Comparison of ENCODE assay signal across 26 cellular contexts in genomic region chr7:71312755-71313490, GRCh38.
"Had no signal": no experiment of that assay in that cellular context is flagged by ENCODE, and none has a peak within 500 bp of the region (broad histone marks: within the 10 kb centered on the region; RNA-seq: fewer than 3 reads in every experiment).

No MANE protein-coding gene starts in this region.

- H3K36me3 ChIP-seq: adrenal gland, esophagus squamous epithelium, right atrium auricular region, suprapubic skin, tibial nerve had no signal

- H3K4me3 ChIP-seq: adrenal gland, body of pancreas, coronary artery, dorsolateral prefrontal cortex, esophagus squamous epithelium, right atrium auricular region, suprapubic skin, tibial nerve had no signal

- H3K27ac ChIP-seq: adrenal gland, body of pancreas, right atrium auricular region, suprapubic skin had no signal

- H3K9me3 ChIP-seq: adrenal gland, body of pancreas, esophagus squamous epithelium, right atrium auricular region, suprapubic skin, tibial nerve had no signal

- H3K4me3 Mint-ChIP-seq: activated naive CD4-positive, alpha-beta T cell treated with anti-CD3 and anti-CD28 coated beads for 36 hours; activated naive CD8-positive, alpha-beta T cell treated with anti-CD3 and anti-CD28 coated beads for 36 hours; activated T-helper 1 cell treated with anti-CD3 and anti-CD28 coated beads, Interleukin-12 subunit alpha, Interleukin-12 subunit beta, Interleukin-2, Interleukin-4 antibody, amounts not matched to agents 30 ng/mL and 10 ng/mL and 1 ng/mL, durations not matched to agents 14 hours and 24 hours and 36 hours; mesothelial cell of epicardium; naive thymus-derived CD4-positive, alpha-beta T cell; T-helper 2 cell treated with Interferon-gamma antibody and Interleukin-4, amounts not matched to agents 5 μg/mL and 100 μg/mL, for 36 hours had no signal

- H3K4me1 Mint-ChIP-seq: activated naive CD8-positive, alpha-beta T cell treated with anti-CD3 and anti-CD28 coated beads for 36 hours; naive thymus-derived CD4-positive, alpha-beta T cell had no signal

- ATAC-seq: body of pancreas; left colon; naive thymus-derived CD4-positive, alpha-beta T cell had no signal

- H3K4me1 ChIP-seq: adrenal gland, body of pancreas, suprapubic skin had no signal

- H3K36me3 Mint-ChIP-seq: activated naive CD8-positive, alpha-beta T cell treated with anti-CD3 and anti-CD28 coated beads for 36 hours; naive thymus-derived CD4-positive, alpha-beta T cell had no signal

- FAIRE-seq: keratinocyte had no signal

- H3K27me3 Mint-ChIP-seq: activated naive CD8-positive, alpha-beta T cell treated with anti-CD3 and anti-CD28 coated beads for 36 hours; naive thymus-derived CD4-positive, alpha-beta T cell had no signal

- H3K27ac Mint-ChIP-seq: activated naive CD4-positive, alpha-beta T cell treated with anti-CD3 and anti-CD28 coated beads for 36 hours; activated naive CD8-positive, alpha-beta T cell treated with anti-CD3 and anti-CD28 coated beads for 36 hours; activated T-helper 1 cell treated with anti-CD3 and anti-CD28 coated beads, Interleukin-12 subunit alpha, Interleukin-12 subunit beta, Interleukin-2, Interleukin-4 antibody, amounts not matched to agents 30 ng/mL and 10 ng/mL and 1 ng/mL, durations not matched to agents 14 hours and 24 hours and 36 hours; mesothelial cell of epicardium; naive thymus-derived CD4-positive, alpha-beta T cell; T-helper 2 cell treated with Interferon-gamma antibody and Interleukin-4, amounts not matched to agents 5 μg/mL and 100 μg/mL, for 36 hours had no signal

- DNase-seq: activated CD4-positive, alpha-beta T cell treated with anti-CD3 and anti-CD28 coated beads for 4 hours; activated CD4-positive, alpha-beta T cell treated with anti-CD3 and anti-CD28 coated beads, Interleukin-2, amount 50 U/mL, for 48 hours; activated CD8-positive, alpha-beta memory T cell treated with anti-CD3 and anti-CD28 coated beads for 24 hours; activated effector memory CD4-positive, alpha-beta T cell treated with anti-CD3 and anti-CD28 coated beads, Interleukin-2, amount 50 U/mL, for 16 hours; activated naive CD4-positive, alpha-beta T cell treated with anti-CD3 and anti-CD28 coated beads for 36 hours; activated naive CD8-positive, alpha-beta T cell treated with anti-CD3 and anti-CD28 coated beads for 36 hours; activated T-cell treated with anti-CD3 and anti-CD28 coated beads, Interleukin-2, amount 50 U/mL, for 1 hour; aorta; body of pancreas; cerebellar nuclear complex; dorsolateral prefrontal cortex; esophagus squamous epithelium; foreskin melanocyte; left colon; naive thymus-derived CD4-positive, alpha-beta T cell; stimulated activated naive CD4-positive, alpha-beta T cell; T-helper 1 cell had no signal

- H3K27me3 ChIP-seq: adrenal gland, body of pancreas, dorsolateral prefrontal cortex, esophagus squamous epithelium, right atrium auricular region, suprapubic skin, tibial nerve had no signal
